8 cellular contexts compared by ENCODE assay signal in genomic region chr2:237702439-237703397, GRCh38.
A peak's percentile ranks its signal among the peaks of the same experiment; 100 is the strongest.
DNase-seq lines count a peak whose midpoint lies in the region; ATAC-seq and TF ChIP-seq lines count a peak whose summit lies in the region.

No MANE protein-coding gene starts in this region.

- H2AFZ ChIP-seq in trophoblast cell (ENCODE audit: insufficient read depth, low read length, poor library complexity): peak overlapping the region; percentile 27

- H2AK5ac ChIP-seq in trophoblast cell (ENCODE audit: low read length): peak overlapping the region; percentile 11

- H3K36me3 ChIP-seq in CD8-positive, alpha-beta T cell (ENCODE audit: insufficient read depth, low read length): no peaks in the 10 kb centered on the region
- H3K36me3 ChIP-seq in KOPT-K1 (ENCODE audit: insufficient read depth, low read length) (no peaks in the 10 kb centered on the region), trophoblast cell (ENCODE audit: control insufficient read depth in 1 of 2, insufficient read depth in 2 of 2, low read length in 2 of 2) (no peaks in the 10 kb centered on the region)

- peak overlapping the region; percentile 79 for H2BK12ac ChIP-seq in trophoblast cell (ENCODE audit: low read length)

- peak overlapping the region; percentile 44 for H3K4me2 ChIP-seq in trophoblast cell (ENCODE audit: low read length)

- no peaks in the 10 kb centered on the region for H3K9me3 Mint-ChIP-seq in CD8-positive, alpha-beta T cell

- ATAC-seq in CD8-positive, alpha-beta T cell: peak; percentile 35

- H3K4me3 Mint-ChIP-seq in CD8-positive, alpha-beta T cell: peak overlapping the region; percentile 80

- H3K18ac ChIP-seq in trophoblast cell (ENCODE audit: low read length): peak overlapping the region; percentile 59

- peak overlapping the region; percentile 22 for H4K8ac ChIP-seq in trophoblast cell (ENCODE audit: low read depth, low read length)

- peak overlapping the region; percentile 70 for H2BK5ac ChIP-seq in trophoblast cell (ENCODE audit: low read depth, low read length, poor library complexity)

- peak overlapping the region; percentile 56 for H2BK120ac ChIP-seq in trophoblast cell (ENCODE audit: insufficient read depth, low read length, poor library complexity)

- peaks cover 24% of the 10 kb centered on the region for H3K79me2 ChIP-seq in trophoblast cell (ENCODE audit: control insufficient read depth, insufficient read depth, low read length, poor library complexity)

- CTCF ChIA-PET in CD8-positive, alpha-beta T cell (lab: Charles Lee): interaction anchor here (0.7 to 25.3 kb wide), 8 partner anchors 9 to 121 kb away, joined by 3 to 328 read pairs (median 4); no protein-coding TSS in a partner anchor

- no peaks in the 10 kb centered on the region for H3K9me3 ChIP-seq in CD8-positive, alpha-beta T cell (ENCODE audit: low read length)
- H3K9me3 ChIP-seq in KOPT-K1 (ENCODE audit: insufficient read depth, low read length, poor library complexity, severe bottlenecking) (no peaks in the 10 kb centered on the region), trophoblast cell (ENCODE audit: insufficient read depth, low read depth, low read length) (no peaks in the 10 kb centered on the region)

- H4K12ac ChIP-seq in trophoblast cell (ENCODE audit: low read depth, low read length): no peak overlapping the region

- WGBS in trophoblast cell (ENCODE audit: extremely low coverage, insufficient coverage, insufficient read length): no CpG with 5 or more reads among the region's 17 CpGs

- peak overlapping the region; percentile 72 for H4K91ac ChIP-seq in trophoblast cell (ENCODE audit: low read depth, low read length)

- TF ChIP-seq CTCF in CD8-positive, alpha-beta T cell (IDR thresholded peaks at IDR 0.05): no peak

- H3K27ac ChIP-seq in CD8-positive, alpha-beta T cell (ENCODE audit: low read depth, low read length): peak overlapping the region; percentile 21
- peak overlapping the region; percentile 54 for H3K27ac ChIP-seq in KOPT-K1 (ENCODE audit: low read depth, low read length, poor library complexity, severe bottlenecking)
- peak overlapping the region; percentile 85 for H3K27ac ChIP-seq in trophoblast cell (ENCODE audit: low read depth, low read length)

- H3K4me3 ChIP-seq in CD8-positive, alpha-beta T cell (ENCODE audit: low read depth, low read length): peak overlapping the region; percentile 7
- no peak overlapping the region for H3K4me3 ChIP-seq in trophoblast cell (ENCODE audit: low read depth, low read length)

- H3K27me3 ChIP-seq in CD8-positive, alpha-beta T cell (ENCODE audit: insufficient read depth, low read length): no peaks in the 10 kb centered on the region
- no peaks in the 10 kb centered on the region for H3K27me3 ChIP-seq in trophoblast cell (ENCODE audit: insufficient read depth, low read length)

- no peak overlapping the region for H3K9ac ChIP-seq in trophoblast cell (ENCODE audit: low read length)

- peak overlapping the region; percentile 72 for H3K14ac ChIP-seq in trophoblast cell (ENCODE audit: low read length)

- peaks cover 21% of the 10 kb centered on the region for H3K79me1 ChIP-seq in trophoblast cell (ENCODE audit: low read length)

- peak overlapping the region; percentile 94 for H3K27ac Mint-ChIP-seq in CD8-positive, alpha-beta T cell

- peaks cover 94% of the 10 kb centered on the region for H3K4me1 Mint-ChIP-seq in CD8-positive, alpha-beta T cell (ENCODE audit: low read depth)

- H3K36me3 Mint-ChIP-seq in CD8-positive, alpha-beta T cell: peaks cover 25% of the 10 kb centered on the region

- POLR2A ChIA-PET in CD8-positive, alpha-beta T cell (lab: Charles Lee): interaction anchor here (0.8 to 1.8 kb wide), 5 partner anchors 10 to 58 kb away, joined by 3 to 9 read pairs (median 3); no protein-coding TSS in a partner anchor

- no peak overlapping the region for H3K23ac ChIP-seq in trophoblast cell (ENCODE audit: low read length)

- peaks cover 99% of the 10 kb centered on the region for H3K4me1 ChIP-seq in CD8-positive, alpha-beta T cell (ENCODE audit: insufficient read depth, low read length)
- H3K4me1 ChIP-seq in trophoblast cell (ENCODE audit: control insufficient read depth in 1 of 2, insufficient read depth in 2 of 2, low read length in 2 of 2): peaks cover 44 to 54% of the 10 kb centered on the region in 2 experiments

- intact Hi-C loops in CD8-positive, alpha-beta T cell (cut with DNase I, micrococcal nuclease): loop anchor here in 1 of 2 experiments (5.0 to 10.0 kb wide), 2 partner anchors 40 to 262 kb away; partner anchors contain the start of gene UBE2F

- peak in 3 of 7 experiments; percentile 45 to 57 (median 53) for DNase-seq in CD8-positive, alpha-beta T cell
- peak; percentile 60 for DNase-seq in activated CD8-positive, alpha-beta memory T cell treated with anti-CD3 and anti-CD28 coated beads, Interleukin-2, amount 50 U/mL, for 4 hours
- DNase-seq in globus pallidus (ENCODE audit: low spot score) (peak; percentile 40), trophoblast cell (peak; percentile 66 to 77), occipital lobe (lab: John Stamatoyannopoulos, UW) (no peak), DMS79 treated with DMSO at 0.1 percent for 48 hours (lab: John Stamatoyannopoulos, UW) (no peak), NCI-H2107 treated with DMSO at 0.1 percent for 48 hours (lab: John Stamatoyannopoulos, UW; ENCODE audit: unreplicated experiment) (no peak)

- H3K4ac ChIP-seq in trophoblast cell (ENCODE audit: low read depth, low read length): peak overlapping the region; percentile 66

- no peaks in the 10 kb centered on the region for H3K27me3 Mint-ChIP-seq in CD8-positive, alpha-beta T cell (ENCODE audit: low read depth)

Comparison
In these comparisons a context has a peak if more than half of its experiments do, and no peak if none do; other contexts are left out.
1. DNase-seq: peak in activated CD8-positive, alpha-beta memory T cell treated with anti-CD3 and anti-CD28 coated beads, Interleukin-2, amount 50 U/mL, for 4 hours (single experiment), globus pallidus (single experiment) and trophoblast cell (2 of 2); none in occipital lobe (single experiment), DMS79 treated with DMSO at 0.1 percent for 48 hours (single experiment) and NCI-H2107 treated with DMSO at 0.1 percent for 48 hours (single experiment).
2. H3K27ac ChIP-seq: peak in every context shown above with its lines; median percentile 85 in trophoblast cell; 54 in KOPT-K1; 21 in CD8-positive, alpha-beta T cell.